In the genomic region with DNA sequence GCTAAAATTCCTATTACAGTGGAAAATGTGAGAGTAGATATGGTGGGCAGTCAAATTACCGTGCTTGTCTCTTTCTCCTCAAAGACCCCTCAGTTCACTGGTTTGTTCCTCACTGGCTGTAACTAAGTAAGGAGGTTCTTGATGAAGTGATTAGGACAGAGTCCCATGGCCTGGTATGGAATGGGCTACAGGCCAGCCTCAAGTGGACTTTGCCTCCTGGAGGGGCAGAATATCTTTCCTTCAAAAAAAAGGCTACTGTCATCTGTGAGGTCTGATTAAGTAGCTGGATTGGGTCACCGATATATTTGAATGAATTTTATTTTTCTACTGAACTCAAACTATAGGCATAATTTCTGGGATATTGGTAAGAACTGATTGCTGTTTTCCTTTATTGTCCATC, we compare ENCODE assay signal across 25 cellular contexts. TPM values are rescaled to one million over a fixed set of nuclear protein-coding genes. Genes with fewer than 3 reads are reported as not detected.
DNase-seq lines count a peak whose midpoint lies in the region; ATAC-seq, FAIRE-seq and TF ChIP-seq lines count a peak whose summit lies in the region.
"Had no signal": no experiment of that assay in that cellular context is flagged by ENCODE, and none has a peak within 500 bp of the region (broad histone marks: within the 10 kb centered on the region; RNA-seq: fewer than 3 reads in every experiment).

No MANE protein-coding gene starts in this region.

- no peaks in the 10 kb centered on the region for H3K79me2 ChIP-seq in K562 (ENCODE audit: control insufficient read depth, insufficient read depth, low read length)

- no peak for TF ChIP-seq POLR2A in K562 (conservative IDR thresholded peaks at IDR 0.05)
- no peak for TF ChIP-seq POLR2A in breast epithelium (IDR thresholded peaks at IDR 0.05)

- POLR2A ChIA-PET in K562 (lab: Yijun Ruan, JAX): interaction anchor here (1.1 to 1.3 kb wide), 2 partner anchors 12 to 247 kb away, joined by 3 to 6 read pairs; no protein-coding TSS in a partner anchor

- H3K9ac ChIP-seq in K562 (ENCODE audit: insufficient read depth in 1 of 2, low read depth in 2 of 2, low read length in 2 of 2): no peak overlapping the region
- H3K9ac ChIP-seq in liver (ENCODE audit: low read depth in 1 of 2, low read length in 2 of 2): no peak overlapping the region
- H3K9ac ChIP-seq: BLaER1 had no signal

- no peak overlapping the region for H3K4me2 ChIP-seq in K562 (ENCODE audit: insufficient read depth, low read length)
- H3K4me2 ChIP-seq: BLaER1 had no signal

- 67% methylated on average over 1 of the region's 2 CpGs for WGBS in K562 (ENCODE audit: insufficient coverage, low coverage, missing lambda C conversion rate)
- WGBS in liver: 93% methylated on average over 2 of the region's 2 CpGs

- CTCF ChIA-PET in K562 (lab: Yijun Ruan, JAX; ENCODE audit: low intra/inter-chr PET ratio): no interaction called here

- H3K4me3 ChIP-seq in K562: no peak overlapping the region
- H3K4me3 ChIP-seq in liver (ENCODE audit: low read depth in 1 of 3, low read length in 3 of 3): no peak overlapping the region
- H3K4me3 ChIP-seq in breast epithelium: no peak overlapping the region
- H3K4me3 ChIP-seq: BLaER1, GM12878 had no signal

- H3K9me1 ChIP-seq in K562 (ENCODE audit: control insufficient read depth, insufficient read depth, low read length): no peaks in the 10 kb centered on the region

- intact Hi-C loops in K562 (cut with micrococcal nuclease): no loop called here
- intact Hi-C loops in breast epithelium (cut with DNase I; ENCODE audit: low total_unique reads): no loop called here

- H2AFZ ChIP-seq in K562 (ENCODE audit: low read depth, low read length): peak overlapping the region; percentile 24; the same call in 1 of the 2 replicates

- H3K27ac ChIP-seq in K562 (ENCODE audit: extremely low read depth, low read depth, low read length): no peak overlapping the region
- no peak overlapping the region for H3K27ac ChIP-seq in liver (ENCODE audit: low read depth in 1 of 2, low read length in 2 of 2)
- no peak overlapping the region for H3K27ac ChIP-seq in breast epithelium
- H3K27ac ChIP-seq: BLaER1 had no signal

- no peaks in the 10 kb centered on the region for H3K9me3 ChIP-seq in K562 (replicated peaks; ENCODE audit: control insufficient read depth, insufficient read depth, low read depth, low read length)
- H3K9me3 ChIP-seq in liver (ENCODE audit: control insufficient read depth in 4 of 4, low read length in 3 of 4): peaks cover 0 to 2% (median 0%) of the 10 kb centered on the region in 4 donors
- no peaks in the 10 kb centered on the region for H3K9me3 ChIP-seq in breast epithelium
- H3K9me3 ChIP-seq: BE2C, BLaER1 had no signal

- TF ChIP-seq EP300 in K562 (IDR thresholded peaks at IDR 0.05; ENCODE audit: low read length): no peak

- in situ Hi-C loops in K562 (cut with MboI): no loop called here

- DNase-seq in K562 (ENCODE audit: extremely low read depth in 1 of 4, low spot score in 3 of 4) (no peak), breast epithelium (ENCODE audit: low spot score in 2 of 2) (no peak), omental fat pad (ENCODE audit: low spot score) (no peak)
- no peak for DNase-seq in activated T-cell treated with anti-CD3 and anti-CD28 coated beads, Interleukin-2, amount 50 U/mL, for 1 hour
- DNase-seq: 8988T; ACHN; BE2C; C1 segment of cervical spinal cord; CD4-positive, alpha-beta memory T cell; CD4-positive, CD25-positive, alpha-beta regulatory T cell; CD8-positive, alpha-beta memory T cell; COR-L47; DMS 273 treated with DMSO at 0.1 percent for 48 hours; DMS153; DMS53; DMS79; DND-41; EL; GDM1 had no signal

- H4K20me1 ChIP-seq in K562 (replicated peaks; ENCODE audit: control insufficient read depth, insufficient read depth, low read length): no peaks in the 10 kb centered on the region
- H4K20me1 ChIP-seq: BLaER1 had no signal

- H3K36me3 ChIP-seq in K562 (ENCODE audit: control insufficient read depth, insufficient read depth, low read length): no peaks in the 10 kb centered on the region
- H3K36me3 ChIP-seq in liver (ENCODE audit: control insufficient read depth in 4 of 4, insufficient read depth in 3 of 4, low read depth in 1 of 4, low read length in 3 of 4): no peaks in the 10 kb centered on the region
- no peaks in the 10 kb centered on the region for H3K36me3 ChIP-seq in breast epithelium
- H3K36me3 ChIP-seq: BE2C, BLaER1 had no signal

- H3K27me3 ChIP-seq in K562 (ENCODE audit: control insufficient read depth in 2 of 2, insufficient read depth in 2 of 2, low read length in 2 of 2) (no peaks in the 10 kb centered on the region), liver (ENCODE audit: control insufficient read depth in 4 of 4, insufficient read depth in 4 of 4, low read length in 3 of 4) (peaks cover 0 to 3% (median 0%) of the 10 kb centered on the region in 4 donors), breast epithelium (peaks cover 0 to 42% of the 10 kb centered on the region in 2 donors)
- H3K27me3 ChIP-seq: BE2C had no signal

- TF ChIP-seq RAD21 in K562 (CRISPR knock-in tag; conservative IDR thresholded peaks at IDR 0.05 in 1 of 2, IDR thresholded peaks at IDR 0.05 in 1 of 2): no peak
- no peak for TF ChIP-seq RAD21 in liver (IDR thresholded peaks at IDR 0.05)

- TF ChIP-seq CTCF in K562 (IDR thresholded peaks at IDR 0.05 in 2 of 3, conservative IDR thresholded peaks at IDR 0.05 in 1 of 3; ENCODE audit: insufficient read depth in 2 of 3, low read depth in 1 of 3, low read length in 3 of 3) (no peak), liver (IDR thresholded peaks at IDR 0.05; ENCODE audit: low read depth, low read length, missing input control) (no peak), breast epithelium (IDR thresholded peaks at IDR 0.05) (no peak), omental fat pad (IDR thresholded peaks at IDR 0.05) (no peak)

- FAIRE-seq in K562 (lab: Jason Lieb, UNC): no peak
- FAIRE-seq: A204.1, GM12878, GM12892, GM18507 had no signal

- H3K4me1 ChIP-seq in K562 (replicated peaks in 1 of 2; ENCODE audit: control insufficient read depth in 2 of 2, insufficient read depth in 2 of 2, low read length in 2 of 2) (peaks cover 0 to 9% of the 10 kb centered on the region in 2 experiments; a peak in 3 of 5 replicates), liver (ENCODE audit: control insufficient read depth in 4 of 4, insufficient read depth in 4 of 4, low read length in 3 of 4) (no peaks in the 10 kb centered on the region), breast epithelium (no peaks in the 10 kb centered on the region)
- H3K4me1 ChIP-seq: BE2C, BLaER1 had no signal

- BruUV-seq in K562 (replicated peaks; lab: Mats Ljungman, UMichigan): no TSS peak

- ATAC-seq in K562 (no peak), omental fat pad (ENCODE audit: low FRiP score) (no peak)
- ATAC-seq: GM12878 had no signal

TF ChIP-seq in K562, 482 proteins besides CTCF, POLR2A, EP300 and RAD21:
- TF ChIP-seq STAT5A (IDR thresholded peaks at IDR 0.05; ENCODE audit: borderline replicate concordance, low read length): no peak
- TF ChIP-seq RBBP5 (IDR thresholded peaks at IDR 0.05; ENCODE audit: borderline replicate concordance, insufficient read depth, low read length, poor library complexity, severe bottlenecking): no peak

TF ChIP-seq in liver, 16 proteins besides CTCF, POLR2A, EP300 and RAD21 (continues in another document):
- peak; percentile 36 for TF ChIP-seq HNF4G (IDR thresholded peaks at IDR 0.05)
- no peak for TF ChIP-seq EGR1 (IDR thresholded peaks at IDR 0.05; ENCODE audit: low read depth in 2 of 2)
- TF ChIP-seq, protein P1, sequence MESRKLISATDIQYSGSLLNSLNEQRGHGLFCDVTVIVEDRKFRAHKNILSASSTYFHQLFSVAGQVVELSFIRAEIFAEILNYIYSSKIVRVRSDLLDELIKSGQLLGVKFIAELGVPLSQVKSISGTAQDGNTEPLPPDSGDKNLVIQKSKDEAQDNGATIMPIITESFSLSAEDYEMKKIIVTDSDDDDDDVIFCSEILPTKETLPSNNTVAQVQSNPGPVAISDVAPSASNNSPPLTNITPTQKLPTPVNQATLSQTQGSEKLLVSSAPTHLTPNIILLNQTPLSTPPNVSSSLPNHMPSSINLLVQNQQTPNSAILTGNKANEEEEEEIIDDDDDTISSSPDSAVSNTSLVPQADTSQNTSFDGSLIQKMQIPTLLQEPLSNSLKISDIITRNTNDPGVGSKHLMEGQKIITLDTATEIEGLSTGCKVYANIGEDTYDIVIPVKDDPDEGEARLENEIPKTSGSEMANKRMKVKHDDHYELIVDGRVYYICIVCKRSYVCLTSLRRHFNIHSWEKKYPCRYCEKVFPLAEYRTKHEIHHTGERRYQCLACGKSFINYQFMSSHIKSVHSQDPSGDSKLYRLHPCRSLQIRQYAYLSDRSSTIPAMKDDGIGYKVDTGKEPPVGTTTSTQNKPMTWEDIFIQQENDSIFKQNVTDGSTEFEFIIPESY (IDR thresholded peaks at IDR 0.05): no peak
- no peak for TF ChIP-seq SP1 (IDR thresholded peaks at IDR 0.05)
- TF ChIP-seq HNF4A (conservative IDR thresholded peaks at IDR 0.05): peak; percentile 28 to 55

RNA-seq across cellular contexts. Expression of a gene that starts 38.5 kb away (rescaled TPM):
- 48.8 and 62.1 TPM in 2 replicates for total RNA-seq in K562 (2011; cell fraction: chromatin; rRNA removed; ENCODE audit: low replicate concordance)
- 47.6 and 54.0 TPM in 2 replicates for total RNA-seq in K562 (2011; cell fraction: nucleolus; rRNA removed)
- 66.5 and 89.7 TPM in 2 replicates for total RNA-seq in K562 (2011; cell fraction: nucleoplasm; rRNA removed)
- total RNA-seq in K562 (2014; rRNA removed) (18.3 and 44.2 TPM in 2 replicates), K562 (2014; rRNA removed; fragmentation: Illumina TruSeq; extraction: Trizol) (24.7 and 25.4 TPM in 2 replicates), K562 (2015; rRNA removed; fragmentation: Illumina TruSeq; extraction: Trizol) (25.9 and 28.7 TPM in 2 replicates), K562 (2021) (57.3 and 58.7 TPM in 2 replicates), liver (1 to 10 TPM; 4.1 to 8.5 TPM), breast epithelium (10 to 100 TPM; 35.7 to 58.7 (median 56.5) TPM), omental fat pad (10 to 100 TPM; 24.6 to 56.9 (median 42.1) TPM)
- polyA plus RNA-seq in K562 (2011; rRNA removed) (23.1 and 28.0 TPM in 2 replicates), K562 (2014; fragmentation: Illumina TruSeq; extraction: Trizol) (47.4 and 47.7 TPM in 2 replicates), K562 (2014; fragmentation: Nextera tagmentation; extraction: Ambion mirVana) (1 to 10 TPM; 2.4 to 3.0 TPM), K562 (2014; rRNA removed) (22.6 and 23.8 TPM in 2 replicates), liver (1 to 10 TPM in 1 of 2 donors, under 1 TPM in 1; 0.40 to 1.8 TPM)
- polyA plus RNA-seq in K562 (2011; cell fraction: cytosol; rRNA removed): 20.8 and 24.2 TPM in 2 replicates
- polyA plus RNA-seq in K562 (2011; cell fraction: nucleus; rRNA removed): 37.8 and 51.1 TPM in 2 replicates
- 31.6 and 34.8 TPM in 2 replicates for polyA plus RNA-seq in K562 (2012)
- polyA minus RNA-seq in K562 (2011; rRNA and poly(A)+ RNA removed): 30.1 and 30.7 TPM in 2 replicates
- polyA minus RNA-seq in K562 (2011; cell fraction: cytosol; rRNA and poly(A)+ RNA removed): 30.5 and 31.7 TPM in 2 replicates
- 22.8 and 30.3 TPM in 2 replicates for polyA minus RNA-seq in K562 (2011; cell fraction: nucleus; rRNA and poly(A)+ RNA removed)
